In the genomic region with DNA sequence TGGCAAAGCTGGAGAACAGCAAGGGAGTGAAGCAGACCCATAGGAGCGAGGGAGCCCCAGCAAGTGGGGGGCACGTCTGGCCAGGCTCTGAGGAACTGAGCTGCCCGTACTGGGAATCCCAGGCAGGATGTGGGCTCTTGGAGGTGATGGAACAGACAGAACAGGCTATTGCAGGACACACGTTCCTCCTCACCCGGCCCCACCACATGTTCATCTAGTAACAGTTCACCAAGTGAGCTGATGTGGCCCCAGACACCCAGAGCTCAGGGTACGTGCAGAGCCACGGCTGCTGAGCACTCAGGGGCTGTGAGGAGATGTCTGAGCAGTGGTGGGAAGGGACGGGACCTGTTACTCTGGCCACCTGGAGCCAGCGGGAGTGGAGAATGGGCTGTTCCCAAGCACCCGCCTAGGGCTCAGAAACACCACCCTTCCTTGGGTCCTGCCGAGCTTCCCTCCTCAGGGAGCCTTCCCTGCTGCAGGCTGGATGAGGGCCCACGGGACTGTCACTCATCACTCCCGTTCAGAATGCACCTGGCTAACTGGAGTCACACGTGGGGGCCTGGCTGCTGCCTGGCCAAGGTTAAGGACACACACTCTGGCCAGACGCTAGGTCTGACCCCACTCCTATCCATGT, we compare ENCODE assay signal across 9 cellular contexts. TPM values are rescaled to one million over a fixed set of nuclear protein-coding genes. Genes with fewer than 3 reads are reported as not detected.
A peak's percentile ranks its signal among the peaks of the same experiment; 100 is the strongest.
DNase-seq lines count a peak whose midpoint lies in the region; ATAC-seq, FAIRE-seq and TF ChIP-seq lines count a peak whose summit lies in the region.
"Had no signal": no experiment of that assay in that cellular context is flagged by ENCODE, and none has a peak within 500 bp of the region (broad histone marks: within the 10 kb centered on the region; RNA-seq: fewer than 3 reads in every experiment).

No MANE protein-coding gene starts in this region.

- no peaks in the 10 kb centered on the region for H3K9me3 ChIP-seq in HEK293 (ENCODE audit: control insufficient read depth, insufficient read depth, low read depth, low read length)
- H3K9me3 ChIP-seq in kidney (ENCODE audit: control insufficient read depth in 1 of 2, low read length in 2 of 2): no peaks in the 10 kb centered on the region

- H3K36me3 ChIP-seq in HEK293 (ENCODE audit: control insufficient read depth in 2 of 2, insufficient read depth in 1 of 2, low read length in 2 of 2) (no peaks in the 10 kb centered on the region), kidney (ENCODE audit: control insufficient read depth in 1 of 2, insufficient read depth in 2 of 2, low read length in 2 of 2) (no peaks in the 10 kb centered on the region)

- peak overlapping the region; percentile 54 for H3K4me3 Mint-ChIP-seq in activated T-helper 17 cell treated with anti-CD3 and anti-CD28 coated beads, Interleukin-2, amount 50 U/mL, for 72 hours
- H3K4me3 Mint-ChIP-seq in stimulated activated effector memory CD8-positive, alpha-beta T cell treated with anti-CD3 and anti-CD28 coated beads, Interleukin-12 subunit alpha, Interleukin-12 subunit beta, amount 100 ng/mL, for 72 hours: peak overlapping the region; percentile 60

- no peak overlapping the region for H3K4me3 ChIP-seq in HEK293 (ENCODE audit: low read depth, low read length)
- H3K4me3 ChIP-seq in kidney (ENCODE audit: low read length in 2 of 2): peak overlapping the region in 1 of 2 donors; percentile 2

- H3K36me3 Mint-ChIP-seq in activated T-helper 17 cell treated with anti-CD3 and anti-CD28 coated beads, Interleukin-2, amount 50 U/mL, for 72 hours (ENCODE audit: low read depth): no peaks in the 10 kb centered on the region
- H3K36me3 Mint-ChIP-seq in stimulated activated effector memory CD8-positive, alpha-beta T cell treated with anti-CD3 and anti-CD28 coated beads, Interleukin-12 subunit alpha, Interleukin-12 subunit beta, amount 100 ng/mL, for 72 hours: peaks cover 23% of the 10 kb centered on the region

- CTCF ChIA-PET in HEK293 (lab: Yijun Ruan, JAX): interaction anchor here (1.2 to 2.1 kb wide), 3 partner anchors 17 to 52 kb away, joined by 3 to 6 read pairs (median 4); no protein-coding TSS in a partner anchor

- H3K27ac ChIP-seq in HEK293 (ENCODE audit: extremely low read depth, low read depth, low read length): no peak overlapping the region
- peak overlapping the region; percentile 51 to 71 for H3K27ac ChIP-seq in kidney (ENCODE audit: low read depth in 2 of 2, low read length in 2 of 2)

- POLR2A ChIA-PET in HEK293 (lab: Yijun Ruan, JAX): interaction anchor here (0.6 to 1.3 kb wide), 2 partner anchors 16 to 340 kb away, joined by 3 to 5 read pairs; no protein-coding TSS in a partner anchor

- peak overlapping the region in 1 of 2 donors; percentile 0 for H3K9ac ChIP-seq in kidney (ENCODE audit: low read length in 2 of 2)

- H3K9me3 Mint-ChIP-seq in activated T-helper 17 cell treated with anti-CD3 and anti-CD28 coated beads, Interleukin-2, amount 50 U/mL, for 72 hours: no peaks in the 10 kb centered on the region
- H3K9me3 Mint-ChIP-seq in stimulated activated effector memory CD8-positive, alpha-beta T cell treated with anti-CD3 and anti-CD28 coated beads, Interleukin-12 subunit alpha, Interleukin-12 subunit beta, amount 100 ng/mL, for 72 hours: no peaks in the 10 kb centered on the region

- peak overlapping the region; percentile 38 for H3K27ac Mint-ChIP-seq in activated T-helper 17 cell treated with anti-CD3 and anti-CD28 coated beads, Interleukin-2, amount 50 U/mL, for 72 hours
- H3K27ac Mint-ChIP-seq in stimulated activated effector memory CD8-positive, alpha-beta T cell treated with anti-CD3 and anti-CD28 coated beads, Interleukin-12 subunit alpha, Interleukin-12 subunit beta, amount 100 ng/mL, for 72 hours: peak overlapping the region; percentile 88

- no peak for FAIRE-seq in kidney (lab: Jason Lieb, UNC)

- H3K4me1 ChIP-seq in HEK293 (ENCODE audit: control insufficient read depth, insufficient read depth, low read length) (no peaks in the 10 kb centered on the region; the same call in none of the 2 replicates), kidney (ENCODE audit: control insufficient read depth in 1 of 2, insufficient read depth in 1 of 2, low read depth in 1 of 2, low read length in 2 of 2) (peaks cover 92 to 93% of the 10 kb centered on the region in 2 donors)

- peaks cover 59% of the 10 kb centered on the region for H3K4me1 Mint-ChIP-seq in activated T-helper 17 cell treated with anti-CD3 and anti-CD28 coated beads, Interleukin-2, amount 50 U/mL, for 72 hours
- H3K4me1 Mint-ChIP-seq in stimulated activated effector memory CD8-positive, alpha-beta T cell treated with anti-CD3 and anti-CD28 coated beads, Interleukin-12 subunit alpha, Interleukin-12 subunit beta, amount 100 ng/mL, for 72 hours: peaks cover 99% of the 10 kb centered on the region

- intact Hi-C loops in kidney (cut with DNase I): no loop called here

- DNase-seq in kidney (no peak), H4 (ENCODE audit: low spot score) (no peak), NCI-H1694 (lab: John Stamatoyannopoulos, UW) (no peak)
- DNase-seq in stimulated activated effector memory CD8-positive, alpha-beta T cell treated with anti-CD3 and anti-CD28 coated beads, Interleukin-12 subunit alpha, Interleukin-12 subunit beta, amount 100 ng/mL, for 72 hours (ENCODE audit: low spot score in 2 of 2): no peak
- DNase-seq in stimulated activated naive CD4-positive, alpha-beta T cell treated with Interleukin-2 at 50 U/mL for 16 hours (lab: John Stamatoyannopoulos, UW): no peak
- DNase-seq: activated effector memory CD4-positive, alpha-beta T cell treated with anti-CD3 and anti-CD28 coated beads, Interleukin-2, amount 50 U/mL, for 16 hours had no signal

- H3K27me3 Mint-ChIP-seq in activated T-helper 17 cell treated with anti-CD3 and anti-CD28 coated beads, Interleukin-2, amount 50 U/mL, for 72 hours: no peaks in the 10 kb centered on the region

- no peak for ATAC-seq in activated T-helper 17 cell treated with anti-CD3 and anti-CD28 coated beads, Interleukin-2, amount 50 U/mL, for 72 hours (replicated peaks)
- no peak for ATAC-seq in stimulated activated effector memory CD8-positive, alpha-beta T cell treated with anti-CD3 and anti-CD28 coated beads, Interleukin-12 subunit alpha, Interleukin-12 subunit beta, amount 100 ng/mL, for 72 hours
- ATAC-seq in GM21737 (IDR thresholded peaks at IDR 0.05; ENCODE audit: unreplicated experiment): no peak

- TF ChIP-seq CTCF in HEK293 (tag by site-specific recombination; IDR thresholded peaks at IDR 0.05) (no peak), kidney (IDR thresholded peaks at IDR 0.05; ENCODE audit: borderline replicate concordance, extremely low read depth, insufficient read depth) (no peak)

TF ChIP-seq in HEK293, 187 proteins besides CTCF, POLR2A, EP300 and RAD21:
- peak; percentile 93 for TF ChIP-seq ZNF600 (tag by site-specific recombination; IDR thresholded peaks at IDR 0.05)
- TF ChIP-seq ZNF23 (tag by site-specific recombination; IDR thresholded peaks at IDR 0.05; ENCODE audit: borderline replicate concordance): no peak
- TF ChIP-seq ZNF548 (tag by site-specific recombination; IDR thresholded peaks at IDR 0.05): no peak
- 0 out of 2 replicates have a peak, but pooled peaks have one; percentile 11 for TF ChIP-seq SCRT2 (tag by site-specific recombination; IDR thresholded peaks at IDR 0.05)
- TF ChIP-seq ZIC2 (tag by site-specific recombination; IDR thresholded peaks at IDR 0.05): peak; percentile 65
- TF ChIP-seq ZNF184 (tag by site-specific recombination; IDR thresholded peaks at IDR 0.05): no peak

RNA-seq across cellular contexts. Expression of gene ELL, which starts 18.4 kb away (rescaled TPM):
- 10 to 100 TPM; 23.7 to 41.8 TPM for total RNA-seq in activated T-helper 17 cell treated with anti-CD3 and anti-CD28 coated beads, Interleukin-2, amount 50 U/mL, for 72 hours
- total RNA-seq in kidney: 25.2 TPM
- 5.7 TPM for polyA plus RNA-seq in kidney (ENCODE audit: insufficient read depth, low read depth, low replicate concordance)
- 4.9 and 5.8 TPM in 2 replicates for total RNA-seq in H4 (2014; rRNA removed; shearing (Covaris generic))

RNA-seq across cellular contexts. Expression of gene FKBP8, which starts 39.9 kb away (rescaled TPM):
- 100 to 1,000 TPM; 222 to 320 TPM for total RNA-seq in activated T-helper 17 cell treated with anti-CD3 and anti-CD28 coated beads, Interleukin-2, amount 50 U/mL, for 72 hours
- total RNA-seq in kidney: 207 TPM
- polyA plus RNA-seq in kidney (ENCODE audit: insufficient read depth, low read depth, low replicate concordance): 314 TPM
- total RNA-seq in H4 (2014; rRNA removed; shearing (Covaris generic)): 145 and 185 TPM in 2 replicates

RNA-seq across cellular contexts. Expression of gene KXD1, which starts 54.2 kb away (rescaled TPM):
- 100 to 1,000 TPM; 116 to 118 TPM for total RNA-seq in activated T-helper 17 cell treated with anti-CD3 and anti-CD28 coated beads, Interleukin-2, amount 50 U/mL, for 72 hours
- total RNA-seq in kidney: 69.9 TPM
- 56.3 TPM for polyA plus RNA-seq in kidney (ENCODE audit: insufficient read depth, low read depth, low replicate concordance)
- 139 and 150 TPM in 2 replicates for total RNA-seq in H4 (2014; rRNA removed; shearing (Covaris generic))
